In the genomic region with DNA sequence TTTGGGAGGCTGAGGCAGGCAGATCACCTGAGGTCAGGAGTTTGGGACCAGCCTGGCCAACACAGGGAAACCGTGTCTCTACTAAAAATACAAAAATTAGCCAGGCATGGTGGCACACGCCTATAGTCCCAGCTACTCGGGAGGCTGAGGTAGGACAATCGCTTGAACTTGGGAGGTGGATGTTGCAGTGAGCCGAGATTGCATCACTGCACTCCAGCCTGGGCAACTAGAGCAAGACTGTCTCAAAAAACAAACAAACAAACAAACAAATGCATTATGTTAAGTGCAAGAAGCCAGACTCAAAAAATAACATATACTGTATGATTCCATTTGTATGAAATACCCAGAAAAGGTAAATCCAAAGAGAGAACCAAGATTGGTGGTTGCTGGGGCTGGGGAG, we compare ENCODE assay signal across 7 cellular contexts. TPM values are rescaled to one million over a fixed set of nuclear protein-coding genes. Genes with fewer than 3 reads are reported as not detected.
"Had no signal": no experiment of that assay in that cellular context is flagged by ENCODE, and none has a peak within 500 bp of the region (broad histone marks: within the 10 kb centered on the region; RNA-seq: fewer than 3 reads in every experiment).

No MANE protein-coding gene starts in this region.

RNA-seq across cellular contexts. Expression of a gene that starts 8.9 kb away (rescaled TPM):
- total RNA-seq: PC-9, Right ventricle myocardium inferior, Right ventricle myocardium superior, RPMI7951, SJSA1, SK-MEL-5 had no signal
- polyA plus RNA-seq: SK-N-SH had no signal
